In the genomic region with DNA sequence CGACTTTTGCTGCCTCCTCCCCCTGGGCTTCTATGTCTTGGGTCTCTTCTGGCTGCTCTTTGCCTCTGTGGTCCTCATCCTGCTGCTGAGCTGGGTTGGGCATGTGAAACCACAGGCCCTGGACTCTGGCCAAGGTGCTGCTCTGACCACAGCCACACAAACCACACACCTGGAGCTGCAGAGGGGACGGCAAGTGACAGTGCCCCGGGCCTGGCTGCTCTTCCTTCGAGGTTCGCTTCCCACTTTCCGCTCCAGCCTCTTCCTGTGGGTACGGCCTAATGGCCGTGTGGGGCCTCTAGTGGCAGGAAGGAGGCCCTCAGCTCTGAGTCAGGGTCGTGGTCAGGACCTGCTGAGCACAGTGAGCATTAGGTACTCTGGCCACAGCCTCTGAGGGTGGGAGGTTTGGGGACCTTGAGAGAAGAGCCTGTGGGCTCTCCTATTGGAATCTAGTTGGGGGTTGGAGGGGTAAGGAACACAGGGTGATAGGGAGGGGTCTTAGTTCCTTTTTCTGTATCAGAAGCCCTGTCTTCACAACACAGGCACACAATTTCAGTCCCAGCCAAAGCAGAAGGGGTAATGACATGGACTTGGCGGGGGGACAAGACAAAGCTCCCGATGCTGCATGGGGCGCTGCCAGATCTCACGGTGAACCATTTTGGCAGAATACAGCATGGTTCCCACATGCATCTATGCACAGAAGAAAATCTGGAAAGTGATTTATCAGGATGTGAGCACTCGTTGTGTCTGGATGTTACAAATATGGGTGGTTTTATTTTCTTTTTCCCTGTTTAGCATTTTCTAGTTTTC, we compare ENCODE assay signal across 8 cellular contexts. TPM values are rescaled to one million over a fixed set of nuclear protein-coding genes. Genes with fewer than 3 reads are reported as not detected.
DNase-seq lines count a peak whose midpoint lies in the region; ATAC-seq and TF ChIP-seq lines count a peak whose summit lies in the region.

No MANE protein-coding gene starts in this region.

- H2AFZ ChIP-seq in MM.1S (ENCODE audit: low read length), result no peak overlapping the region

- H3K4me3 ChIP-seq in MM.1S (ENCODE audit: low read length), result no peak overlapping the region

- 0 out of 2 replicates have a peak, but pooled peaks have one; percentile 10 for TF ChIP-seq CTCF in MM.1S (IDR thresholded peaks at IDR 0.05; ENCODE audit: low read length)

- peaks cover 22% of the 10 kb centered on the region for H3K79me2 ChIP-seq in MM.1S (ENCODE audit: low read length)

- H4K20me1 ChIP-seq in MM.1S (ENCODE audit: insufficient read depth, low read length), result no peaks in the 10 kb centered on the region

- no peaks in the 10 kb centered on the region for H3K36me3 ChIP-seq in MM.1S (replicated peaks; ENCODE audit: insufficient read depth, low read length)

- H3K4me2 ChIP-seq in MM.1S (ENCODE audit: low read depth, low read length), result peak overlapping the region; percentile 46; the same call in 1 of the 2 replicates

- peaks cover 18% of the 10 kb centered on the region for H3K4me1 ChIP-seq in MM.1S (ENCODE audit: low read length)

- H3K27me3 ChIP-seq in MM.1S (replicated peaks; ENCODE audit: insufficient read depth, low read length), result no peaks in the 10 kb centered on the region

- H3K9me2 ChIP-seq in MM.1S (replicated peaks; ENCODE audit: insufficient read depth, low read length), result no peaks in the 10 kb centered on the region

- no peak for TF ChIP-seq POLR2A in GM18505 (IDR thresholded peaks at IDR 0.05; ENCODE audit: borderline replicate concordance, extremely low read depth, insufficient read depth, insufficient read length)

- H3F3A ChIP-seq in MM.1S (ENCODE audit: insufficient read depth, low read length), result peaks cover 9% of the 10 kb centered on the region

- ATAC-seq in left lobe of liver (peak; percentile 67), GM18505 (IDR thresholded peaks at IDR 0.05; ENCODE audit: unreplicated experiment) (no peak)

- H3K27ac ChIP-seq in MM.1S (ENCODE audit: low read length), result no peak overlapping the region

- peak; percentile 46 for DNase-seq in activated CD4-positive, CD25-positive, alpha-beta regulatory T cell treated with anti-CD3 and anti-CD28 coated beads, Interleukin-2, amount 50 U/mL, for 72 hours
- DNase-seq in activated CD4-positive, CD25-positive, alpha-beta regulatory T cell (lab: John Stamatoyannopoulos, UW), result no peak
- peak; percentile 69 for DNase-seq in MM.1S
- DNase-seq in amniotic epithelial cell (ENCODE audit: low read depth), result peak; percentile 59
- no peak for DNase-seq in left lobe of liver (ENCODE audit: low spot score)
- DNase-seq in activated gamma-delta T cell (lab: John Stamatoyannopoulos, UW), result no peak
- DNase-seq in pons (ENCODE audit: low spot score), result no peak

- no peak overlapping the region for H3K9ac ChIP-seq in MM.1S (ENCODE audit: low read length)

- no peaks in the 10 kb centered on the region for H3K9me3 ChIP-seq in MM.1S (replicated peaks; ENCODE audit: insufficient read depth, low read length)

RNA-seq across cellular contexts. Expression of a gene that starts 2.3 kb away (rescaled TPM):
- not detected for total RNA-seq in left lobe of liver

RNA-seq across cellular contexts. Expression of a gene that starts 5.5 kb away (rescaled TPM):
- total RNA-seq in left lobe of liver, result 44.7 TPM

RNA-seq across cellular contexts. Expression of a gene that starts 5.7 kb away (rescaled TPM):
- 78.9 TPM for total RNA-seq in left lobe of liver

RNA-seq across cellular contexts. Expression of a gene that starts 14.0 kb away (rescaled TPM):
- total RNA-seq in left lobe of liver, result 254 TPM

RNA-seq across cellular contexts. Expression of a gene that starts 16.5 kb away (rescaled TPM):
- total RNA-seq in left lobe of liver, result 52.7 TPM

Comparison
In these comparisons a context has a peak if more than half of its experiments do, and no peak if none do; other contexts are left out.
1. DNase-seq: peak in activated CD4-positive, CD25-positive, alpha-beta regulatory T cell treated with anti-CD3 and anti-CD28 coated beads, Interleukin-2, amount 50 U/mL, for 72 hours (single experiment), MM.1S (single experiment) and amniotic epithelial cell (single experiment); none in activated CD4-positive, CD25-positive, alpha-beta regulatory T cell (0 of 4), left lobe of liver (single experiment), activated gamma-delta T cell (single experiment) and pons (single experiment).